36 cellular contexts compared by ENCODE assay signal in the genomic region with DNA sequence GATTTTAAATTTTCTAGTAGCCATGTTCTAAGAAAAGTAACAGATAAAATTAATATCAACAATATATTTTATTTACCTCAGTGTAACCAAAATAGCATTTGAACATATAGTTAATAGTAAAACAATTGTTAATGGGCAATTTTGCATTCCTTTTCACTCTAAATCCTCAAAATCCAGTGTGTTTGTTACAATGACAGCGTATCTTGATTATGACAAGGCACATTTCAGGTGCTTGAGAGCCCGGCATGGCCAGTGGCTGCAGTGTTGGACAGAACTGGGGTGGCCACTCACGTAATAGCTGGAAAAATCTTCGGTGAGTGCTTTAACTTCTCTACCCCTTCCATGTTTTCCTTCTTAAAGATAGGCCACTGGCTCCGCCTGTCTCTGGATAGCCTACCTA.
"Had no signal": no experiment of that assay in that cellular context is flagged by ENCODE, and none has a peak within 500 bp of the region (broad histone marks: within the 10 kb centered on the region; RNA-seq: fewer than 3 reads in every experiment).

No MANE protein-coding gene starts in this region.

- DNase-seq: activated B cell treated with CpG ODN at 0.5 μM for 24 hours; activated CD4-positive, alpha-beta memory T cell treated with anti-CD3 and anti-CD28 coated beads for 36 hours; activated CD4-positive, alpha-beta T cell treated with anti-CD3 and anti-CD28 coated beads for 4 hours; activated CD4-positive, alpha-beta T cell treated with anti-CD3 and anti-CD28 coated beads, Interleukin-2, amount 10 ng/mL, durations not matched to agents 24 days and 14 days; activated CD4-positive, alpha-beta T cell treated with anti-CD3 and anti-CD28 coated beads, Interleukin-2, amount 50 U/mL, for 1 hour; activated CD4-positive, alpha-beta T cell treated with anti-CD3 and anti-CD28 coated beads, Interleukin-2, amount 50 U/mL, for 4 hours; activated CD4-positive, CD25-positive, alpha-beta regulatory T cell treated with anti-CD3 and anti-CD28 coated beads, Interleukin-2, amount 50 U/mL, for 72 hours; activated CD8-positive, alpha-beta memory T cell treated with anti-CD3 and anti-CD28 coated beads, Interleukin-2, amount 50 U/mL, for 4 hours; activated CD8-positive, alpha-beta T cell treated with anti-CD3 and anti-CD28 coated beads for 36 hours; activated effector memory CD4-positive, alpha-beta T cell treated with anti-CD3 and anti-CD28 coated beads, Interleukin-2, amount 50 U/mL, for 16 hours; activated gamma-delta T cell treated with Interleukin-2 at 50 U/mL for 16 hours; activated naive CD4-positive, alpha-beta T cell; activated naive CD4-positive, alpha-beta T cell treated with anti-CD3 and anti-CD28 coated beads for 36 hours; activated naive CD4-positive, alpha-beta T cell treated with anti-CD3 and anti-CD28 coated beads, Interleukin-2, amount 50 U/mL, for 16 hours; activated naive CD8-positive, alpha-beta T cell treated with anti-CD3 and anti-CD28 coated beads for 36 hours; activated T-cell treated with anti-CD3 and anti-CD28 coated beads for 4 hours; activated T-cell treated with anti-CD3 and anti-CD28 coated beads, Interleukin-2, amount 50 U/mL, for 1 hour; activated T-cell treated with anti-CD3 and anti-CD28 coated beads, Interleukin-2, amount 50 U/mL, for 4 hours; activated T-cell treated with anti-CD3 and anti-CD28 coated beads, Interleukin-2, amount 50 U/mL, for 72 hours; amniotic stem cell; anterior cingulate cortex; caudate nucleus; cerebellar nuclear complex; T-helper 2 cell; T-helper 9 cell had no signal

- H3K4me3 ChIP-seq: adrenal gland, ascending aorta, cardiac muscle cell had no signal

- H3K27ac Mint-ChIP-seq: activated B cell treated with CpG ODN at 0.5 μM for 24 hours; activated CD4-positive, alpha-beta memory T cell treated with anti-CD3 and anti-CD28 coated beads for 36 hours; activated CD4-positive, alpha-beta T cell treated with anti-CD3 and anti-CD28 coated beads, Interleukin-2, amount 10 ng/mL, durations not matched to agents 24 days and 14 days; activated CD8-positive, alpha-beta T cell treated with anti-CD3 and anti-CD28 coated beads for 36 hours; activated naive CD4-positive, alpha-beta T cell treated with anti-CD3 and anti-CD28 coated beads for 36 hours; activated naive CD4-positive, alpha-beta T cell treated with anti-CD3 and anti-CD28 coated beads, Interleukin-2, amount 50 U/mL, for 72 hours; activated naive CD8-positive, alpha-beta T cell treated with anti-CD3 and anti-CD28 coated beads for 36 hours; activated T-cell treated with anti-CD3 and anti-CD28 coated beads, Interleukin-2, amount 50 U/mL, for 72 hours; activated T-helper 1 cell treated with anti-CD3 and anti-CD28 coated beads, Interleukin-12 subunit alpha, Interleukin-12 subunit beta, Interleukin-2, Interleukin-4 antibody, amounts not matched to agents 30 ng/mL and 10 ng/mL and 1 ng/mL, durations not matched to agents 14 hours and 24 hours and 36 hours; activated T-helper 17 cell treated with anti-CD3 and anti-CD28 coated beads, Interleukin-2, amount 50 U/mL, for 72 hours; brain; T-helper 1 cell treated with Interleukin-12 subunit alpha and Interleukin-12 subunit beta and Interleukin-4 antibody, amounts not matched to agents 30 μg/mL and 1 μg/mL, for 36 hours; T-helper 2 cell treated with Interferon-gamma antibody and Interleukin-4, amounts not matched to agents 5 μg/mL and 100 μg/mL, for 36 hours had no signal

- H3K4me3 Mint-ChIP-seq: activated B cell treated with CpG ODN at 0.5 μM for 24 hours; activated CD4-positive, alpha-beta memory T cell treated with anti-CD3 and anti-CD28 coated beads for 36 hours; activated CD4-positive, alpha-beta T cell treated with anti-CD3 and anti-CD28 coated beads, Interleukin-2, amount 10 ng/mL, durations not matched to agents 24 days and 14 days; activated CD8-positive, alpha-beta T cell treated with anti-CD3 and anti-CD28 coated beads for 36 hours; activated naive CD4-positive, alpha-beta T cell treated with anti-CD3 and anti-CD28 coated beads for 36 hours; activated naive CD8-positive, alpha-beta T cell treated with anti-CD3 and anti-CD28 coated beads for 36 hours; activated T-cell treated with anti-CD3 and anti-CD28 coated beads, Interleukin-2, amount 50 U/mL, for 4 hours; activated T-cell treated with anti-CD3 and anti-CD28 coated beads, Interleukin-2, amount 50 U/mL, for 72 hours; activated T-helper 1 cell treated with anti-CD3 and anti-CD28 coated beads, Interleukin-12 subunit alpha, Interleukin-12 subunit beta, Interleukin-2, Interleukin-4 antibody, amounts not matched to agents 30 ng/mL and 10 ng/mL and 1 ng/mL, durations not matched to agents 14 hours and 24 hours and 36 hours; activated T-helper 17 cell treated with anti-CD3 and anti-CD28 coated beads, Interleukin-2, amount 50 U/mL, for 72 hours; brain; central memory CD8-positive, alpha-beta T cell; T-helper 1 cell treated with Interleukin-12 subunit alpha and Interleukin-12 subunit beta and Interleukin-4 antibody, amounts not matched to agents 30 μg/mL and 1 μg/mL, for 36 hours; T-helper 2 cell treated with Interferon-gamma antibody and Interleukin-4, amounts not matched to agents 5 μg/mL and 100 μg/mL, for 36 hours had no signal

- H3K36me3 ChIP-seq: adrenal gland, ascending aorta, cardiac muscle cell had no signal

- H3K4me1 Mint-ChIP-seq: central memory CD8-positive, alpha-beta T cell had no signal

- H3K27ac ChIP-seq: ascending aorta, cardiac muscle cell, VCaP had no signal

- H3K27me3 ChIP-seq: adrenal gland, ascending aorta, cardiac muscle cell had no signal

- H3K36me3 Mint-ChIP-seq: activated CD4-positive, alpha-beta memory T cell treated with anti-CD3 and anti-CD28 coated beads for 36 hours; activated naive CD4-positive, alpha-beta T cell treated with anti-CD3 and anti-CD28 coated beads, Interleukin-2, amount 50 U/mL, for 72 hours; activated naive CD8-positive, alpha-beta T cell treated with anti-CD3 and anti-CD28 coated beads for 36 hours; brain had no signal

- ATAC-seq: activated CD8-positive, alpha-beta T cell treated with anti-CD3 and anti-CD28 coated beads for 36 hours; activated naive CD4-positive, alpha-beta T cell treated with anti-CD3 and anti-CD28 coated beads, Interleukin-2, amount 50 U/mL, for 72 hours; activated T-cell treated with anti-CD3 and anti-CD28 coated beads, Interleukin-2, amount 50 U/mL, for 4 hours; activated T-cell treated with anti-CD3 and anti-CD28 coated beads, Interleukin-2, amount 50 U/mL, for 72 hours; activated T-helper 17 cell treated with anti-CD3 and anti-CD28 coated beads, Interleukin-2, amount 50 U/mL, for 72 hours had no signal

- H3K27me3 Mint-ChIP-seq: activated B cell treated with CpG ODN at 0.5 μM for 24 hours; activated CD4-positive, alpha-beta memory T cell treated with anti-CD3 and anti-CD28 coated beads for 36 hours; activated CD8-positive, alpha-beta T cell treated with anti-CD3 and anti-CD28 coated beads for 36 hours; activated naive CD8-positive, alpha-beta T cell treated with anti-CD3 and anti-CD28 coated beads for 36 hours had no signal

- H3K9me3 Mint-ChIP-seq: activated B cell treated with CpG ODN at 0.5 μM for 24 hours; activated CD4-positive, alpha-beta memory T cell treated with anti-CD3 and anti-CD28 coated beads for 36 hours; activated CD4-positive, alpha-beta T cell treated with anti-CD3 and anti-CD28 coated beads, Interleukin-2, amount 10 ng/mL, durations not matched to agents 24 days and 14 days; activated CD8-positive, alpha-beta T cell treated with anti-CD3 and anti-CD28 coated beads for 36 hours; activated naive CD4-positive, alpha-beta T cell treated with anti-CD3 and anti-CD28 coated beads for 36 hours; activated naive CD8-positive, alpha-beta T cell treated with anti-CD3 and anti-CD28 coated beads for 36 hours; activated T-cell treated with anti-CD3 and anti-CD28 coated beads, Interleukin-2, amount 50 U/mL, for 4 hours; activated T-helper 17 cell treated with anti-CD3 and anti-CD28 coated beads, Interleukin-2, amount 50 U/mL, for 72 hours; central memory CD8-positive, alpha-beta T cell; T-helper 1 cell treated with Interleukin-12 subunit alpha and Interleukin-12 subunit beta and Interleukin-4 antibody, amounts not matched to agents 30 μg/mL and 1 μg/mL, for 36 hours; T-helper 2 cell treated with Interferon-gamma antibody and Interleukin-4, amounts not matched to agents 5 μg/mL and 100 μg/mL, for 36 hours had no signal

- H3K9me3 ChIP-seq: adrenal gland, ascending aorta had no signal
